Comparison of ENCODE assay signal across 19 cellular contexts in the genomic region with DNA sequence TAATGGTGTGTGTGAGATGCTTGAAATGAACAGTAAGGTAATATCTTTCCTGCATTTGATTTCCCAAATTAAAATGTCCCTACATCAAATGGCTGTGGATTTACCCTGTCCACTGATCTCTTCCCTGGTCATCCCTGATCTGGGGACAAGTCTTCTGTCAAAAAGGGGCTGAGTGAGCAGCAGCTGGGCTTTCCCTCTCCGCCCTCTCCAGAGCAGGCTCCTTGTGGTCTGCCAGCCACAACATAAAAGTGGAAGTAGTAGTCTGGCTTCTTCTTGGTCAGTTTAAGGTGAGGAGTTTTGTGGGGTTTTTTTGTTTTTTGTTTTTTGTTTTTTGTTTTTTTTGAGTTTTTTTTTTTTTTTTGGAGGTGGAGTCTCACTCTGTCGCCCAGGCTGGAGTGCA. TPM values are rescaled to one million over a fixed set of nuclear protein-coding genes. Genes with fewer than 3 reads are reported as not detected.
A peak's percentile ranks its signal among the peaks of the same experiment; 100 is the strongest.
DNase-seq lines count a peak whose midpoint lies in the region; ATAC-seq and TF ChIP-seq lines count a peak whose summit lies in the region.
"Had no signal": no experiment of that assay in that cellular context is flagged by ENCODE, and none has a peak within 500 bp of the region (broad histone marks: within the 10 kb centered on the region; RNA-seq: fewer than 3 reads in every experiment).

No MANE protein-coding gene starts in this region.

- H3K36me3 Mint-ChIP-seq in activated naive CD8-positive, alpha-beta T cell treated with anti-CD3 and anti-CD28 coated beads, Interleukin-2, amount 50 U/mL, for 24 hours (ENCODE audit: low read depth): no peaks in the 10 kb centered on the region
- peaks cover 0 to 3% of the 10 kb centered on the region in 2 donors for H3K36me3 Mint-ChIP-seq in stimulated activated naive B cell treated with anti-CD40 and anti-IgM and Interleukin-4, amounts not matched to agents 10 μg/mL and 1 μg/mL and 100 μg/mL, for 72 hours

- peak overlapping the region; percentile 65 for H3K27ac Mint-ChIP-seq in activated naive CD8-positive, alpha-beta T cell treated with anti-CD3 and anti-CD28 coated beads, Interleukin-2, amount 50 U/mL, for 24 hours
- peak overlapping the region; percentile 99 for H3K27ac Mint-ChIP-seq in stimulated activated naive B cell treated with anti-CD40 and anti-IgM and Interleukin-4, amounts not matched to agents 10 μg/mL and 1 μg/mL and 100 μg/mL, for 72 hours
- H3K27ac Mint-ChIP-seq: progenitor cell of endocrine pancreas had no signal

- H3K4me3 ChIP-seq in NB4 (ENCODE audit: low read depth, low read length): no peak overlapping the region
- H3K4me3 ChIP-seq: coronary artery, HAP-1 had no signal

- no peak overlapping the region for H3K4me3 Mint-ChIP-seq in activated naive CD8-positive, alpha-beta T cell treated with anti-CD3 and anti-CD28 coated beads, Interleukin-2, amount 50 U/mL, for 24 hours
- peak overlapping the region; percentile 84 to 87 for H3K4me3 Mint-ChIP-seq in stimulated activated naive B cell treated with anti-CD40 and anti-IgM and Interleukin-4, amounts not matched to agents 10 μg/mL and 1 μg/mL and 100 μg/mL, for 72 hours

- ATAC-seq in left ventricle myocardium superior (peak; percentile 41), Right ventricle myocardium inferior (no peak)
- ATAC-seq in activated naive CD8-positive, alpha-beta T cell treated with anti-CD3 and anti-CD28 coated beads, Interleukin-2, amount 50 U/mL, for 24 hours: no peak
- ATAC-seq in stimulated activated naive B cell treated with anti-CD40 and anti-IgM and Interleukin-4, amounts not matched to agents 10 μg/mL and 1 μg/mL and 100 μg/mL, for 72 hours (replicated peaks): peak; percentile 68 to 77

- peaks cover 60% of the 10 kb centered on the region for H3K4me1 Mint-ChIP-seq in activated naive CD8-positive, alpha-beta T cell treated with anti-CD3 and anti-CD28 coated beads, Interleukin-2, amount 50 U/mL, for 24 hours
- H3K4me1 Mint-ChIP-seq in stimulated activated naive B cell treated with anti-CD40 and anti-IgM and Interleukin-4, amounts not matched to agents 10 μg/mL and 1 μg/mL and 100 μg/mL, for 72 hours: peaks cover 43 to 58% of the 10 kb centered on the region in 2 donors

- H3K27me3 Mint-ChIP-seq in activated naive CD8-positive, alpha-beta T cell treated with anti-CD3 and anti-CD28 coated beads, Interleukin-2, amount 50 U/mL, for 24 hours: no peaks in the 10 kb centered on the region
- no peaks in the 10 kb centered on the region for H3K27me3 Mint-ChIP-seq in stimulated activated naive B cell treated with anti-CD40 and anti-IgM and Interleukin-4, amounts not matched to agents 10 μg/mL and 1 μg/mL and 100 μg/mL, for 72 hours

- DNase-seq in left ventricle myocardium superior: no peak
- no peak for DNase-seq in Right ventricle myocardium inferior (ENCODE audit: missing footprints)
- DNase-seq in NB4 (ENCODE audit: low read depth): peak; percentile 75
- no peak for DNase-seq in activated naive CD8-positive, alpha-beta T cell treated with anti-CD3 and anti-CD28 coated beads, Interleukin-2, amount 50 U/mL, for 24 hours
- DNase-seq in stimulated activated naive B cell treated with anti-CD40 and anti-IgM and Interleukin-4, amounts not matched to agents 10 μg/mL and 1 μg/mL and 100 μg/mL, for 72 hours: peak; percentile 22
- no peak for DNase-seq in posterior cingulate gyrus
- no peak for DNase-seq in NCI-H2227 treated with DMSO at 0.1 percent for 48 hours (lab: John Stamatoyannopoulos, UW)
- no peak for DNase-seq in NCI-H2196 treated with DMSO at 0.1 percent for 48 hours (lab: John Stamatoyannopoulos, UW; ENCODE audit: unreplicated experiment)
- DNase-seq: activated CD4-positive, CD25-positive, alpha-beta regulatory T cell; DMS53; erythroblast; head of caudate nucleus; kidney glomerular epithelial cell; NCI-H1694 treated with DMSO at 0.1 percent for 48 hours; NCI-H82; SHP77 treated with DMSO at 0.1 percent for 48 hours had no signal

- no peak for TF ChIP-seq POLR2A in NB4 (IDR thresholded peaks at IDR 0.05; ENCODE audit: extremely low read depth, insufficient read length)

- intact Hi-C loops in left ventricle myocardium superior (cut with micrococcal nuclease): no loop called here
- intact Hi-C loops in Right ventricle myocardium inferior (cut with DNase I): no loop called here
- intact Hi-C loops in posterior cingulate gyrus (cut with DNase I): no loop called here

- TF ChIP-seq CTCF in NB4 (IDR thresholded peaks at IDR 0.05; ENCODE audit: low read depth, low read length): no peak

- H3K9me3 Mint-ChIP-seq in activated naive CD8-positive, alpha-beta T cell treated with anti-CD3 and anti-CD28 coated beads, Interleukin-2, amount 50 U/mL, for 24 hours: peaks cover 4% of the 10 kb centered on the region
- H3K9me3 Mint-ChIP-seq in stimulated activated naive B cell treated with anti-CD40 and anti-IgM and Interleukin-4, amounts not matched to agents 10 μg/mL and 1 μg/mL and 100 μg/mL, for 72 hours: peaks cover 2 to 4% of the 10 kb centered on the region in 2 donors

RNA-seq across cellular contexts. Expression of a gene that starts 25.2 kb away (rescaled TPM):
- total RNA-seq in left ventricle myocardium superior (4.4 TPM), Right ventricle myocardium inferior (3.0 TPM)

Comparison
In these comparisons a context has a peak if more than half of its experiments do, and no peak if none do; other contexts are left out.
1. ATAC-seq: peak in left ventricle myocardium superior (single experiment) and stimulated activated naive B cell treated with anti-CD40 and anti-IgM and Interleukin-4, amounts not matched to agents 10 μg/mL and 1 μg/mL and 100 μg/mL, for 72 hours (2 of 2); none in Right ventricle myocardium inferior (single experiment) and activated naive CD8-positive, alpha-beta T cell treated with anti-CD3 and anti-CD28 coated beads, Interleukin-2, amount 50 U/mL, for 24 hours (single experiment).
2. DNase-seq: peak in NB4 (single experiment) and stimulated activated naive B cell treated with anti-CD40 and anti-IgM and Interleukin-4, amounts not matched to agents 10 μg/mL and 1 μg/mL and 100 μg/mL, for 72 hours (single experiment); none in left ventricle myocardium superior (single experiment), Right ventricle myocardium inferior (single experiment), activated naive CD8-positive, alpha-beta T cell treated with anti-CD3 and anti-CD28 coated beads, Interleukin-2, amount 50 U/mL, for 24 hours (single experiment), posterior cingulate gyrus (0 of 10), NCI-H2227 treated with DMSO at 0.1 percent for 48 hours (single experiment) and NCI-H2196 treated with DMSO at 0.1 percent for 48 hours (single experiment).